Comparison of ENCODE assay signal across 7 cellular contexts in genomic region chr1:110963666-110964399, GRCh38. TPM values are rescaled to one million over a fixed set of nuclear protein-coding genes. Genes with fewer than 3 reads are reported as not detected.
A peak's percentile ranks its signal among the peaks of the same experiment; 100 is the strongest.
DNase-seq lines count a peak whose midpoint lies in the region; ATAC-seq, FAIRE-seq and TF ChIP-seq lines count a peak whose summit lies in the region.

Gene LRIF1 (minus strand): TSS chr1:110963922. CDS start chr1:110963688, 234 bp downstream.

- H3K4me1 ChIP-seq in body of pancreas = peaks cover 15% of the 10 kb centered on the region
- H3K4me1 ChIP-seq in sigmoid colon = peaks cover 0 to 17% (median 2%) of the 10 kb centered on the region in 4 donors

- TF ChIP-seq POLR2A in body of pancreas (IDR thresholded peaks at IDR 0.05) (peak; percentile 88 to 98 (median 97)), sigmoid colon (IDR thresholded peaks at IDR 0.05) (peak; percentile 80 to 84)

- H3K27ac ChIP-seq in body of pancreas (peak within 1 kb of the TSS; percentile 47 to 95 (median 86)), sigmoid colon (peak within 1 kb of the TSS; percentile 86 to 91 (median 90))

- ATAC-seq in GM18511 (IDR thresholded peaks at IDR 0.05; ENCODE audit: unreplicated experiment) (peak; percentile 96), HG03039 (IDR thresholded peaks at IDR 0.05; ENCODE audit: unreplicated experiment) (peak; percentile 96), body of pancreas (peak; percentile 100)

- WGBS in body of pancreas, 2 donors = 1 to 5% methylated on average over 37 to 53 of the region's 53 CpGs
- WGBS in sigmoid colon, 2 donors = 1 to 2% methylated on average over 53 of the region's 53 CpGs

- H3K27me3 ChIP-seq in body of pancreas = no peaks in the 10 kb centered on the region
- peaks cover 0 to 7% (median 0%) of the 10 kb centered on the region in 3 donors for H3K27me3 ChIP-seq in sigmoid colon

- no peaks in the 10 kb centered on the region for H3K36me3 ChIP-seq in body of pancreas (replicated peaks in 1 of 2; ENCODE audit: insufficient read depth in 1 of 2, low read depth in 2 of 2)
- H3K36me3 ChIP-seq in sigmoid colon = peaks cover 0 to 4% (median 2%) of the 10 kb centered on the region in 4 donors

- TF ChIP-seq EP300 in sigmoid colon (IDR thresholded peaks at IDR 0.05) = no peak

- TF ChIP-seq CTCF in body of pancreas (IDR thresholded peaks at IDR 0.05) (peak; percentile 18 to 82 (median 53)), sigmoid colon (IDR thresholded peaks at IDR 0.05) (peak; percentile 38 to 59 (median 47))

- FAIRE-seq in TTC549 (lab: Jason Lieb, UNC) = peak; percentile 96

- peaks cover 0 to 13% (median 2%) of the 10 kb centered on the region in 3 donors for H3K9me3 ChIP-seq in body of pancreas
- H3K9me3 ChIP-seq in sigmoid colon = peaks cover 0 to 10% (median 1%) of the 10 kb centered on the region in 4 donors

- intact Hi-C loops in body of pancreas (cut with DNase I) = no loop called here
- intact Hi-C loops in sigmoid colon (cut with DNase I) = no loop called here

- peak within 1 kb of the TSS; percentile 45 to 51 for H3K4me3 ChIP-seq in body of pancreas
- peak within 1 kb of the TSS; percentile 52 to 71 (median 59) for H3K4me3 ChIP-seq in sigmoid colon

- DNase-seq in NCI-H2107 (lab: John Stamatoyannopoulos, UW) (peak; percentile 99), body of pancreas (peak; percentile 99 to 100 (median 100)), iPS DF 4.7 (ENCODE audit: extremely low read depth, low spot score) (peak; percentile 94), sigmoid colon (peak; percentile 99)

RNA-seq across cellular contexts. Expression of gene LRIF1, which starts in this region (rescaled TPM):
- total RNA-seq in body of pancreas (1 to 10 TPM; 3.6 to 9.9 TPM), sigmoid colon (10 to 100 TPM in 1 of 4 donors, 1 to 10 TPM in 3; 4.5 to 10.3 (median 5.6) TPM)
- polyA plus RNA-seq in sigmoid colon = 10 to 100 TPM in 1 of 3 donors, 1 to 10 TPM in 2; 4.2 to 10.3 (median 6.0) TPM

Comparison
In these comparisons a context has a peak if more than half of its experiments do, and no peak if none do; other contexts are left out.
1. Peak in every context shown above with its lines: DNase-seq, ATAC-seq, H3K4me3 ChIP-seq and H3K27ac ChIP-seq.